ENCODE assay signal across 21 cellular contexts in the genomic region with DNA sequence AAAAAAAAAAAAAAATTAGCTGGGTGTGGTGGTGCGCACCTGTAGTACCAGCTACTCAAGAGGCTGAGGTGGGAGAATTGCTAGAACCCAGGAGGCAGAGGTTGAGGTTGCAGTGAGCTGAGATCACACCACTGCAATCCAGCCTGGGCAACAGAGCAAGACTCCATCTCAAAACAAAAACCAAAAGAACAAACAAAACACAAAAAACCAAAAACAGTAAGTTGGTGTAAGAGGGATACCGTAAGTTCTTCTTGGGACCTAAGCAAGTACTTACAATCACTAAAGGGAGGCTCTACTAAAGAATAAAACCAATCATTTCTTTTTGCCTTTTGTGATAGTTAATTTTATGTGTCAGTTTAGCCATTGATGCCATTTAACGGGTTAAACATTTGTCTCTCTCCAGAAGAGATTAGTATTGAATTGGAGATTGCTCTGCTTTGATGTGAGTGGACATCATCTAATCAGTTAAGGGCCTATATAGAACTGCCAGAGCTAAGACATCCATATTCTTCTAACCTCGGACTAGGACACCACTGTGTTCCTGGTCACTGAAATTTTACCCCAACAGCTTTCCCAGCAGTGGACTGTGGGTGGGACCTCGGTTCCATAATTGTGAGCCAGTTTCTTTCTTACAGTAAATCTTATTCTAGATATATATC. TPM values are rescaled to one million over a fixed set of nuclear protein-coding genes. Genes with fewer than 3 reads are reported as not detected.
A peak's percentile ranks its signal among the peaks of the same experiment; 100 is the strongest.
DNase-seq lines count a peak whose midpoint lies in the region; ATAC-seq, FAIRE-seq and TF ChIP-seq lines count a peak whose summit lies in the region.
"Had no signal": no experiment of that assay in that cellular context is flagged by ENCODE, and none has a peak within 500 bp of the region (broad histone marks: within the 10 kb centered on the region; RNA-seq: fewer than 3 reads in every experiment).

No MANE protein-coding gene starts in this region.

- POLR2A ChIA-PET in CD4-positive, alpha-beta memory T cell (lab: Charles Lee; ENCODE audit: partially characterized antibody), result interaction anchor here (2.1 to 3.8 kb wide), 2 partner anchors 11 to 12 kb away, joined by 12 to 21 read pairs; a partner anchor contains a TSS

- H3K4me1 Mint-ChIP-seq in CD4-positive, alpha-beta memory T cell, result peaks cover 12 to 22% (median 14%) of the 10 kb centered on the region in 4 donors
- H3K4me1 Mint-ChIP-seq in activated naive CD8-positive, alpha-beta T cell treated with anti-CD3 and anti-CD28 coated beads for 36 hours, result peaks cover 7% of the 10 kb centered on the region
- peaks cover 4 to 10% (median 7%) of the 10 kb centered on the region in 3 donors for H3K4me1 Mint-ChIP-seq in naive B cell

- peaks cover 42% of the 10 kb centered on the region for H3K36me3 ChIP-seq in CD4-positive, alpha-beta memory T cell (ENCODE audit: insufficient read depth, low read length)

- peak; percentile 45; the same call in 1 of the 2 replicates for TF ChIP-seq POLR2A in GM12892 (IDR thresholded peaks at IDR 0.05; ENCODE audit: low read depth, low read length)

- H3K27me3 Mint-ChIP-seq in CD4-positive, alpha-beta memory T cell, result no peaks in the 10 kb centered on the region
- H3K27me3 Mint-ChIP-seq in activated naive CD8-positive, alpha-beta T cell treated with anti-CD3 and anti-CD28 coated beads for 36 hours, result no peaks in the 10 kb centered on the region
- no peaks in the 10 kb centered on the region for H3K27me3 Mint-ChIP-seq in naive B cell
- H3K27me3 Mint-ChIP-seq: activated CD4-positive, alpha-beta T cell treated with anti-CD3 and anti-CD28 coated beads, Interleukin-2, amount 10 ng/mL, durations not matched to agents 24 days and 14 days had no signal

- no peak for DNase-seq in CD4-positive, alpha-beta memory T cell
- no peak for DNase-seq in GM12892 (ENCODE audit: insufficient read length)
- DNase-seq in activated naive CD8-positive, alpha-beta T cell treated with anti-CD3 and anti-CD28 coated beads for 36 hours, result no peak
- no peak for DNase-seq in naive B cell
- DNase-seq in HK-2 (ENCODE audit: unreplicated experiment), result no peak
- DNase-seq: activated effector memory CD4-positive, alpha-beta T cell treated with anti-CD3 and anti-CD28 coated beads, Interleukin-2, amount 50 U/mL, for 16 hours; amniotic stem cell; DMS 273 treated with DMSO at 0.1 percent for 48 hours; foreskin fibroblast; left ventricle myocardium inferior; NCI-H524 treated with DMSO at 0.1 percent for 48 hours; occipital lobe; SIG-M5; spleen; stimulated activated CD4-positive, alpha-beta T cell treated with anti-CD3 and anti-CD28 coated beads, Interleukin-4, amount 100 ng/mL, for 4 hours; T-helper 1 cell had no signal

- H3K9me3 ChIP-seq in CD4-positive, alpha-beta memory T cell (ENCODE audit: control insufficient read depth in 1 of 2, low read length in 2 of 2), result no peaks in the 10 kb centered on the region
- H3K9me3 ChIP-seq: left ventricle myocardium inferior, spleen had no signal

- CTCF ChIA-PET in CD4-positive, alpha-beta memory T cell (lab: Charles Lee; ENCODE audit: partially characterized antibody), result interaction anchor here (0.9 kb wide), 1 partner anchor 10 kb away, joined by 6 read pairs; a partner anchor contains a TSS

- H3K27ac ChIP-seq in CD4-positive, alpha-beta memory T cell (ENCODE audit: low read depth, low read length), result no peak overlapping the region
- H3K27ac ChIP-seq: epithelial cell of prostate, left ventricle myocardium inferior, spleen had no signal

- ATAC-seq in naive B cell (ENCODE audit: low read depth in 2 of 2) (no peak), HG02973 (IDR thresholded peaks at IDR 0.05; ENCODE audit: unreplicated experiment) (no peak), HG02885 (IDR thresholded peaks at IDR 0.05; ENCODE audit: poor library complexity, unreplicated experiment) (no peak)

- intact Hi-C loops in CD4-positive, alpha-beta memory T cell (cut with micrococcal nuclease), result no loop called here

- peaks cover 4% of the 10 kb centered on the region for H3K4me1 ChIP-seq in CD4-positive, alpha-beta memory T cell (ENCODE audit: insufficient read depth, low read length)

- H3K9me3 Mint-ChIP-seq in CD4-positive, alpha-beta memory T cell, result peaks cover 0 to 4% (median 0%) of the 10 kb centered on the region in 8 donors
- no peaks in the 10 kb centered on the region for H3K9me3 Mint-ChIP-seq in activated naive CD8-positive, alpha-beta T cell treated with anti-CD3 and anti-CD28 coated beads for 36 hours
- H3K9me3 Mint-ChIP-seq in naive B cell, result no peaks in the 10 kb centered on the region
- H3K9me3 Mint-ChIP-seq: activated CD4-positive, alpha-beta T cell treated with anti-CD3 and anti-CD28 coated beads, Interleukin-2, amount 10 ng/mL, durations not matched to agents 24 days and 14 days had no signal

- H3K36me3 Mint-ChIP-seq in CD4-positive, alpha-beta memory T cell, result peaks cover 34 to 55% of the 10 kb centered on the region in 2 donors
- peaks cover 47% of the 10 kb centered on the region for H3K36me3 Mint-ChIP-seq in activated naive CD8-positive, alpha-beta T cell treated with anti-CD3 and anti-CD28 coated beads for 36 hours
- peaks cover 19 to 20% of the 10 kb centered on the region in 2 donors for H3K36me3 Mint-ChIP-seq in naive B cell

- no peak overlapping the region for H3K4me3 ChIP-seq in CD4-positive, alpha-beta memory T cell (ENCODE audit: low read length in 2 of 2)
- H3K4me3 ChIP-seq: left ventricle myocardium inferior, spleen had no signal

- H3K27me3 ChIP-seq in CD4-positive, alpha-beta memory T cell (ENCODE audit: insufficient read depth, low read length), result no peaks in the 10 kb centered on the region
- H3K27me3 ChIP-seq: spleen had no signal

- H3K27ac Mint-ChIP-seq in CD4-positive, alpha-beta memory T cell, result peak overlapping the region in 4 of 7 donors; percentile 17 to 68 (median 52)
- H3K27ac Mint-ChIP-seq in activated naive CD8-positive, alpha-beta T cell treated with anti-CD3 and anti-CD28 coated beads for 36 hours, result peak overlapping the region; percentile 35
- peak overlapping the region in 5 of 6 donors; percentile 17 to 81 (median 43) for H3K27ac Mint-ChIP-seq in naive B cell
- H3K27ac Mint-ChIP-seq: activated CD4-positive, alpha-beta T cell treated with anti-CD3 and anti-CD28 coated beads, Interleukin-2, amount 10 ng/mL, durations not matched to agents 24 days and 14 days had no signal

- no peak for FAIRE-seq in GM12892 (lab: Jason Lieb, UNC)
- FAIRE-seq: H54 had no signal

- no peak overlapping the region for H3K4me3 Mint-ChIP-seq in CD4-positive, alpha-beta memory T cell
- no peak overlapping the region for H3K4me3 Mint-ChIP-seq in activated naive CD8-positive, alpha-beta T cell treated with anti-CD3 and anti-CD28 coated beads for 36 hours
- no peak overlapping the region for H3K4me3 Mint-ChIP-seq in naive B cell
- H3K4me3 Mint-ChIP-seq: activated CD4-positive, alpha-beta T cell treated with anti-CD3 and anti-CD28 coated beads, Interleukin-2, amount 10 ng/mL, durations not matched to agents 24 days and 14 days had no signal

RNA-seq across cellular contexts. Expression of a gene that starts 10.5 kb away (rescaled TPM):
- total RNA-seq in CD4-positive, alpha-beta memory T cell, result 10 to 100 TPM; 42.6 to 46.5 TPM
- 10 to 100 TPM; 31.1 to 45.2 TPM for polyA plus RNA-seq in CD4-positive, alpha-beta memory T cell
- polyA plus RNA-seq in GM12892 (2012; ENCODE audit: missing spikeins), result 59.5 TPM
- 100 to 1,000 TPM; 256 TPM for total RNA-seq in activated naive CD8-positive, alpha-beta T cell treated with anti-CD3 and anti-CD28 coated beads for 36 hours
- 10 to 100 TPM; 18.4 to 35.0 (median 30.7) TPM for polyA plus RNA-seq in naive B cell (ENCODE audit: low read depth in 6 of 6)

RNA-seq across cellular contexts. Expression of a gene that starts 21.6 kb away (rescaled TPM):
- 100 to 1,000 TPM; 144 to 171 TPM for total RNA-seq in CD4-positive, alpha-beta memory T cell
- polyA plus RNA-seq in CD4-positive, alpha-beta memory T cell, result 100 to 1,000 TPM; 144 to 163 TPM
- polyA plus RNA-seq in GM12892 (2012; ENCODE audit: missing spikeins), result 227 TPM
- total RNA-seq in activated naive CD8-positive, alpha-beta T cell treated with anti-CD3 and anti-CD28 coated beads for 36 hours, result 100 to 1,000 TPM; 578 to 584 TPM
- 100 to 1,000 TPM; 102 to 128 (median 109) TPM for polyA plus RNA-seq in naive B cell (ENCODE audit: low read depth in 6 of 6)

Comparison
In these comparisons a context has a peak if more than half of its experiments do, and no peak if none do; other contexts are left out.
1. RNA of a gene that starts 10.5 kb away (total RNA-seq): 256 TPM in activated naive CD8-positive, alpha-beta T cell treated with anti-CD3 and anti-CD28 coated beads for 36 hours; 42.6 to 46.5 TPM in CD4-positive, alpha-beta memory T cell; every median in the first group is over 4 times any median in the second.
2. Peak in every context shown above with its lines, with median percentiles within 50 percentile points of each other: H3K27ac Mint-ChIP-seq.